Comparison of ENCODE assay signal across 8 cellular contexts in the genomic region with DNA sequence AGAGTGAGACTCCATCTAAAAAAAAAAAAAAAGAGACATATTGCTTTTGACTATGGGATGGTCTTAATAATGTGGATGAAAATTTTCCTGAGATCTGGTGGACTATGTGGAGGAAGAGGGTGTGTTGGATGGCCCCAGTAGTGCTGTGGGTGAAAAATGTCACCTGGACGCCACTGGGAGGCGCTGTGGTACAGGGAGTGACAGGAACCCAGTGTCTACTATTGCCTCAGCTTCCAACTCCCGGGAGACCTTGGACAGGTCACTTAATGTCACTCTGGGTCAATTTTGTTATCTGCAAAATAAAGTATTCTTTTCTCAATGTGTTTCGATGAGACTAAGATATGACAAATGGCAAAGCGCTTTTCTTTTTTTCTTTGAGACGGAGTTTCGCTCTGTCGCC. TPM values are rescaled to one million over a fixed set of nuclear protein-coding genes. Genes with fewer than 3 reads are reported as not detected.
A peak's percentile ranks its signal among the peaks of the same experiment; 100 is the strongest.
DNase-seq lines count a peak whose midpoint lies in the region; ATAC-seq and TF ChIP-seq lines count a peak whose summit lies in the region.

No MANE protein-coding gene starts in this region.

- POLR2A ChIA-PET in OCI-LY7 (lab: Charles Lee) = interaction anchor here (0.7 kb wide), 1 partner anchor 76 kb away, joined by 3 read pairs; no protein-coding TSS in a partner anchor

- no peak overlapping the region for H2AFZ ChIP-seq in OCI-LY7 (ENCODE audit: low read length)

- H3K27ac ChIP-seq in OCI-LY7 (ENCODE audit: low read depth, low read length, poor library complexity, severe bottlenecking) = no peak overlapping the region

- CTCF ChIA-PET in OCI-LY7 (lab: Charles Lee; ENCODE audit: unreplicated experiment) = no interaction called here

- no peaks in the 10 kb centered on the region for H3K9me2 ChIP-seq in OCI-LY7 (ENCODE audit: insufficient read depth, low read length)

- no peak overlapping the region for H3K4me2 ChIP-seq in OCI-LY7 (ENCODE audit: low read length)

- no peaks in the 10 kb centered on the region for H4K20me1 ChIP-seq in OCI-LY7 (ENCODE audit: insufficient read depth, low read length)

- no peaks in the 10 kb centered on the region for H3K79me2 ChIP-seq in OCI-LY7 (ENCODE audit: insufficient read depth, low read depth, low read length)

- no peaks in the 10 kb centered on the region for H3K36me3 ChIP-seq in OCI-LY7 (ENCODE audit: insufficient read depth, low read length)

- ATAC-seq in HG02885 (IDR thresholded peaks at IDR 0.05; ENCODE audit: poor library complexity, unreplicated experiment) = peak; percentile 54
- no peak for ATAC-seq in HG02970 (IDR thresholded peaks at IDR 0.05; ENCODE audit: low FRiP score, unreplicated experiment)
- ATAC-seq in HG03378 (IDR thresholded peaks at IDR 0.05; ENCODE audit: unreplicated experiment) = no peak

- no TSS peak for BruUV-seq in OCI-LY7 (replicated peaks; lab: Mats Ljungman, UMichigan)

- no peaks in the 10 kb centered on the region for H3K9me3 Mint-ChIP-seq in glutamatergic neuron (ENCODE audit: unreplicated experiment)

- no peak overlapping the region for H3K4me3 Mint-ChIP-seq in glutamatergic neuron (ENCODE audit: unreplicated experiment)

- H3K27ac Mint-ChIP-seq in glutamatergic neuron (ENCODE audit: unreplicated experiment) = no peak overlapping the region

- peak; percentile 67 for DNase-seq in ELR (ENCODE audit: low read depth)
- peak; percentile 61 for DNase-seq in OCI-LY7 (ENCODE audit: low spot score)
- peak; percentile 7 for DNase-seq in activated gamma-delta T cell treated with anti-CD3 and anti-CD28 coated beads, Interleukin-2, amount 50 U/mL, for 16 hours (ENCODE audit: low read depth)
- DNase-seq in glutamatergic neuron = peak; percentile 89
- peak; percentile 32 to 95 (median 62) for DNase-seq in posterior cingulate gyrus

- no peaks in the 10 kb centered on the region for H3K4me1 ChIP-seq in OCI-LY7 (ENCODE audit: insufficient read depth, low read length, poor library complexity, severe bottlenecking)

- TF ChIP-seq CTCF in OCI-LY7 (conservative IDR thresholded peaks at IDR 0.05; ENCODE audit: low read length) (peak; percentile 90), glutamatergic neuron (IDR thresholded peaks at IDR 0.05; ENCODE audit: partially characterized antibody, unreplicated experiment) (peak; percentile 87)

- intact Hi-C loops in OCI-LY7 (cut with micrococcal nuclease; ENCODE audit: unreplicated experiment) (loop anchor here (2.0 to 10.0 kb wide), 3 partner anchors 140 to 560 kb away; no protein-coding TSS in a partner anchor), posterior cingulate gyrus (cut with DNase I) (loop anchor here (2.0 kb wide), 1 partner anchor 336 kb away; no protein-coding TSS in a partner anchor)

- H3K27me3 Mint-ChIP-seq in glutamatergic neuron (ENCODE audit: unreplicated experiment) = peaks cover 2% of the 10 kb centered on the region

- H3K36me3 Mint-ChIP-seq in glutamatergic neuron (ENCODE audit: unreplicated experiment) = no peaks in the 10 kb centered on the region

- H3K4me3 ChIP-seq in OCI-LY7 (ENCODE audit: low read depth, low read length, poor library complexity, severe bottlenecking) = no peak overlapping the region

- H3K4me1 Mint-ChIP-seq in glutamatergic neuron (ENCODE audit: low read depth, unreplicated experiment) = no peaks in the 10 kb centered on the region

- H3K9me3 ChIP-seq in OCI-LY7 (ENCODE audit: low read length) = no peaks in the 10 kb centered on the region

RNA-seq across cellular contexts. Expression of gene DCP1A, which starts 27.7 kb away (rescaled TPM):
- 21.8 and 23.8 TPM in 2 replicates for total RNA-seq in OCI-LY7 (2014; rRNA removed; shearing (Covaris generic))
- total RNA-seq in OCI-LY7 (2022) = 23.2 and 28.1 TPM in 2 replicates
- total RNA-seq in glutamatergic neuron (ENCODE audit: unreplicated experiment) = 41.6 TPM

Comparison
In these comparisons a context has a peak if more than half of its experiments do, and no peak if none do; other contexts are left out.
1. DNase-seq: peak in every context shown above with its lines; median percentile 89 in glutamatergic neuron; 67 in ELR; 62 in posterior cingulate gyrus; 61 in OCI-LY7; 7 in activated gamma-delta T cell treated with anti-CD3 and anti-CD28 coated beads, Interleukin-2, amount 50 U/mL, for 16 hours.